Comparison of ENCODE assay signal across 20 cellular contexts in genomic region chr2:108413731-108414130, GRCh38. TPM values are rescaled to one million over a fixed set of nuclear protein-coding genes. Genes with fewer than 3 reads are reported as not detected.
"Had no signal": no experiment of that assay in that cellular context is flagged by ENCODE, and none has a peak within 500 bp of the region (broad histone marks: within the 10 kb centered on the region; RNA-seq: fewer than 3 reads in every experiment).

No MANE protein-coding gene starts in this region.

- ATAC-seq: activated CD8-positive, alpha-beta memory T cell treated with anti-CD3 and anti-CD28 coated beads, Interleukin-2, amount 10 ng/mL, durations not matched to agents 7 days and 5 days; gastroesophageal sphincter; heart right ventricle; naive thymus-derived CD4-positive, alpha-beta T cell; pancreas; upper lobe of right lung had no signal

- H3K27me3 ChIP-seq: adrenal gland, gastroesophageal sphincter, heart right ventricle, pancreas, sigmoid colon, upper lobe of right lung had no signal

- H3K4me3 ChIP-seq: adrenal gland, gastroesophageal sphincter, heart right ventricle, lung, pancreas, sigmoid colon, thoracic aorta, upper lobe of right lung had no signal

- DNase-seq: activated CD4-positive, alpha-beta T cell treated with anti-CD3 and anti-CD28 coated beads for 1 hour; activated CD4-positive, alpha-beta T cell treated with anti-CD3 and anti-CD28 coated beads, Interleukin-2, amount 50 U/mL, for 4 hours; activated CD8-positive, alpha-beta memory T cell treated with anti-CD3 and anti-CD28 coated beads, Interleukin-2, amount 10 ng/mL, durations not matched to agents 7 days and 5 days; activated naive CD4-positive, alpha-beta T cell treated with anti-CD3 and anti-CD28 coated beads, Interleukin-2, amount 50 U/mL, for 16 hours; activated T-cell treated with anti-CD3 and anti-CD28 coated beads, Interleukin-2, amount 50 U/mL, for 1 hour; adrenal gland; caudate nucleus; cortex of kidney; effector CD4-positive, alpha-beta T cell; heart right ventricle; naive thymus-derived CD4-positive, alpha-beta T cell; pancreas; sigmoid colon; T-helper 1 cell; T1000; upper lobe of right lung had no signal

- H3K4me1 ChIP-seq: adrenal gland, gastroesophageal sphincter, heart right ventricle, pancreas, sigmoid colon, upper lobe of right lung had no signal

- H3K36me3 Mint-ChIP-seq: activated CD8-positive, alpha-beta memory T cell treated with anti-CD3 and anti-CD28 coated beads, Interleukin-2, amount 10 ng/mL, durations not matched to agents 7 days and 5 days; naive thymus-derived CD4-positive, alpha-beta T cell; stimulated activated effector memory CD8-positive, alpha-beta T cell treated with anti-CD3 and anti-CD28 coated beads, Interleukin-12 subunit alpha, Interleukin-12 subunit beta, amount 100 ng/mL, for 72 hours had no signal

- H3K9me3 ChIP-seq: adrenal gland, gastroesophageal sphincter, heart right ventricle, pancreas, sigmoid colon, thoracic aorta, upper lobe of right lung had no signal

- H3K9me3 Mint-ChIP-seq: naive thymus-derived CD4-positive, alpha-beta T cell; stimulated activated effector memory CD8-positive, alpha-beta T cell treated with anti-CD3 and anti-CD28 coated beads, Interleukin-12 subunit alpha, Interleukin-12 subunit beta, amount 100 ng/mL, for 72 hours had no signal

- H3K4me1 Mint-ChIP-seq: activated CD8-positive, alpha-beta memory T cell treated with anti-CD3 and anti-CD28 coated beads, Interleukin-2, amount 10 ng/mL, durations not matched to agents 7 days and 5 days; stimulated activated effector memory CD8-positive, alpha-beta T cell treated with anti-CD3 and anti-CD28 coated beads, Interleukin-12 subunit alpha, Interleukin-12 subunit beta, amount 100 ng/mL, for 72 hours had no signal

- H3K27ac ChIP-seq: adrenal gland, gastroesophageal sphincter, heart right ventricle, pancreas, sigmoid colon, thoracic aorta, upper lobe of right lung had no signal

- H3K4me3 Mint-ChIP-seq: activated CD8-positive, alpha-beta memory T cell treated with anti-CD3 and anti-CD28 coated beads, Interleukin-2, amount 10 ng/mL, durations not matched to agents 7 days and 5 days; naive thymus-derived CD4-positive, alpha-beta T cell; stimulated activated effector memory CD8-positive, alpha-beta T cell treated with anti-CD3 and anti-CD28 coated beads, Interleukin-12 subunit alpha, Interleukin-12 subunit beta, amount 100 ng/mL, for 72 hours had no signal

- H3K27ac Mint-ChIP-seq: activated CD8-positive, alpha-beta memory T cell treated with anti-CD3 and anti-CD28 coated beads, Interleukin-2, amount 10 ng/mL, durations not matched to agents 7 days and 5 days; naive thymus-derived CD4-positive, alpha-beta T cell; stimulated activated effector memory CD8-positive, alpha-beta T cell treated with anti-CD3 and anti-CD28 coated beads, Interleukin-12 subunit alpha, Interleukin-12 subunit beta, amount 100 ng/mL, for 72 hours had no signal

- H3K36me3 ChIP-seq: adrenal gland, gastroesophageal sphincter, heart right ventricle, pancreas, sigmoid colon, thoracic aorta, upper lobe of right lung had no signal

- H3K27me3 Mint-ChIP-seq: activated CD8-positive, alpha-beta memory T cell treated with anti-CD3 and anti-CD28 coated beads, Interleukin-2, amount 10 ng/mL, durations not matched to agents 7 days and 5 days had no signal

RNA-seq across cellular contexts. Expression of gene SULT1C4, which starts 36.0 kb away (rescaled TPM):
- total RNA-seq: activated CD8-positive, alpha-beta memory T cell treated with anti-CD3 and anti-CD28 coated beads, Interleukin-2, amount 10 ng/mL, durations not matched to agents 7 days and 5 days had no signal
